In genomic region chr12:674272-674781, GRCh38 we compare ENCODE assay signal across 8 cellular contexts. TPM values are rescaled to one million over a fixed set of nuclear protein-coding genes. Genes with fewer than 3 reads are reported as not detected.
DNase-seq lines count a peak whose midpoint lies in the region; ATAC-seq and FAIRE-seq lines count a peak whose summit lies in the region.

No MANE protein-coding gene starts in this region.

- peak; percentile 92 for ATAC-seq in GM19463 (IDR thresholded peaks at IDR 0.05; ENCODE audit: unreplicated experiment)
- ATAC-seq in HG03521 (IDR thresholded peaks at IDR 0.05; ENCODE audit: unreplicated experiment) = peak; percentile 77
- peak; percentile 68 to 69 for ATAC-seq in naive B cell (ENCODE audit: low read depth in 2 of 2)

- peak overlapping the region; percentile 63 for H3K4me2 ChIP-seq in BLaER1

- no peak overlapping the region for H3K4me3 ChIP-seq in BLaER1
- H3K4me3 ChIP-seq in HAP-1 = no peak overlapping the region

- no peak overlapping the region; the same call in 1 of the 2 replicates for H3K9ac ChIP-seq in BLaER1

- H3K27me3 Mint-ChIP-seq in activated CD4-positive, alpha-beta memory T cell treated with anti-CD3 and anti-CD28 coated beads, Interleukin-2, amount 10 ng/mL, durations not matched to agents 7 days and 5 days = no peaks in the 10 kb centered on the region
- H3K27me3 Mint-ChIP-seq in naive B cell = peaks cover 0 to 7% (median 0%) of the 10 kb centered on the region in 3 donors

- H4K20me1 ChIP-seq in BLaER1 = no peaks in the 10 kb centered on the region

- in situ Hi-C loops in HAP-1 (cut with MboI; ENCODE audit: low sequenced_read_pairs) = no loop called here

- peaks cover 71% of the 10 kb centered on the region for H3K4me1 Mint-ChIP-seq in activated CD4-positive, alpha-beta memory T cell treated with anti-CD3 and anti-CD28 coated beads, Interleukin-2, amount 10 ng/mL, durations not matched to agents 7 days and 5 days
- H3K4me1 Mint-ChIP-seq in naive B cell = peaks cover 25 to 46% (median 35%) of the 10 kb centered on the region in 3 donors

- H3K27me3 ChIP-seq in BLaER1 = no peaks in the 10 kb centered on the region
- 0 out of 2 replicates have a peak, but pooled peaks cover 3% of the 10 kb centered on the region for H3K27me3 ChIP-seq in HAP-1 (ENCODE audit: low read depth)

- peaks cover 30% of the 10 kb centered on the region for H3K4me1 ChIP-seq in BLaER1
- H3K4me1 ChIP-seq in HAP-1 = no peaks in the 10 kb centered on the region

- no peaks in the 10 kb centered on the region for H3K9me3 Mint-ChIP-seq in activated CD4-positive, alpha-beta memory T cell treated with anti-CD3 and anti-CD28 coated beads, Interleukin-2, amount 10 ng/mL, durations not matched to agents 7 days and 5 days
- H3K9me3 Mint-ChIP-seq in naive B cell = no peaks in the 10 kb centered on the region

- H3K36me3 ChIP-seq in BLaER1 (no peaks in the 10 kb centered on the region), HAP-1 (replicated peaks) (no peaks in the 10 kb centered on the region)

- H3K36me3 Mint-ChIP-seq in activated CD4-positive, alpha-beta memory T cell treated with anti-CD3 and anti-CD28 coated beads, Interleukin-2, amount 10 ng/mL, durations not matched to agents 7 days and 5 days (ENCODE audit: low read depth) = peaks cover 3% of the 10 kb centered on the region
- H3K36me3 Mint-ChIP-seq in naive B cell = no peaks in the 10 kb centered on the region

- H3K4me3 Mint-ChIP-seq in activated CD4-positive, alpha-beta memory T cell treated with anti-CD3 and anti-CD28 coated beads, Interleukin-2, amount 10 ng/mL, durations not matched to agents 7 days and 5 days = peak overlapping the region; percentile 63
- peak overlapping the region in 5 of 8 donors; percentile 28 to 81 (median 37) for H3K4me3 Mint-ChIP-seq in naive B cell

- FAIRE-seq in HTR-8/SVneo (lab: Jason Lieb, UNC) = no peak

- DNase-seq in activated CD4-positive, alpha-beta memory T cell treated with anti-CD3 and anti-CD28 coated beads, Interleukin-2, amount 10 ng/mL, durations not matched to agents 7 days and 5 days = peak; percentile 78
- peak; percentile 41 for DNase-seq in naive B cell
- no peak for DNase-seq in amygdala (lab: John Stamatoyannopoulos, UW)
- no peak for DNase-seq in HAP-1 (ENCODE audit: low spot score in 2 of 2)
- no peak for DNase-seq in HTR-8/SVneo (ENCODE audit: insufficient read length, low spot score)

- H3K27ac ChIP-seq in BLaER1 = peak overlapping the region; percentile 3; the same call in 1 of the 2 replicates

- H3K27ac Mint-ChIP-seq in activated CD4-positive, alpha-beta memory T cell treated with anti-CD3 and anti-CD28 coated beads, Interleukin-2, amount 10 ng/mL, durations not matched to agents 7 days and 5 days = peak overlapping the region; percentile 99
- H3K27ac Mint-ChIP-seq in naive B cell = peak overlapping the region in 4 of 6 donors; percentile 56 to 96 (median 75)

- CTCF ChIA-PET in activated CD4-positive, alpha-beta memory T cell treated with anti-CD3 and anti-CD28 coated beads, Interleukin-2, amount 10 ng/mL, durations not matched to agents 7 days and 5 days (lab: Charles Lee) = interaction anchor here (0.7 to 7.3 kb wide), 9 partner anchors 12 to 128 kb away, joined by 3 to 58 read pairs (median 3); partner anchors contain the start of genes NINJ2 and WNK1

- POLR2A ChIA-PET in activated CD4-positive, alpha-beta memory T cell treated with anti-CD3 and anti-CD28 coated beads, Interleukin-2, amount 10 ng/mL, durations not matched to agents 7 days and 5 days (lab: Charles Lee) = interaction anchor here (0.6 to 4.7 kb wide), 14 partner anchors 8 to 275 kb away, joined by 3 to 83 read pairs (median 4); partner anchors contain the start of genes RAD52 and WNK1

- H3K9me3 ChIP-seq in BLaER1 = no peaks in the 10 kb centered on the region
- H3K9me3 ChIP-seq in HAP-1 = no peaks in the 10 kb centered on the region

RNA-seq across cellular contexts. Expression of gene NINJ2, which starts 11.1 kb away (rescaled TPM):
- 10 to 100 TPM; 13.1 to 13.5 TPM for total RNA-seq in activated CD4-positive, alpha-beta memory T cell treated with anti-CD3 and anti-CD28 coated beads, Interleukin-2, amount 10 ng/mL, durations not matched to agents 7 days and 5 days
- polyA plus RNA-seq in naive B cell (ENCODE audit: low read depth in 6 of 6) = 10 to 100 TPM in 5 of 6 donors, 1 to 10 TPM in 1; 9.6 to 28.9 (median 11.5) TPM

Comparison
In these comparisons a context has a peak if more than half of its experiments do, and no peak if none do; other contexts are left out.
1. DNase-seq: peak in activated CD4-positive, alpha-beta memory T cell treated with anti-CD3 and anti-CD28 coated beads, Interleukin-2, amount 10 ng/mL, durations not matched to agents 7 days and 5 days (single experiment) and naive B cell (single experiment); none in amygdala (0 of 56), HAP-1 (0 of 2) and HTR-8/SVneo (single experiment).
2. Peak in every context shown above with its lines, with median percentiles within 50 percentile points of each other: ATAC-seq.